Comparison of ENCODE assay signal across 25 cellular contexts in genomic region chr1:43027977-43028376, GRCh38.
DNase-seq lines count a peak whose midpoint lies in the region; ATAC-seq, FAIRE-seq and TF ChIP-seq lines count a peak whose summit lies in the region.
"Had no signal": no experiment of that assay in that cellular context is flagged by ENCODE, and none has a peak within 500 bp of the region (broad histone marks: within the 10 kb centered on the region; RNA-seq: fewer than 3 reads in every experiment).

No MANE protein-coding gene starts in this region.

- no peak overlapping the region for H3K23ac ChIP-seq in H1 (ENCODE audit: insufficient read length)

- TF ChIP-seq CTCF in HepG2 (CRISPR knock-in tag; IDR thresholded peaks at IDR 0.05) (no peak), right lobe of liver (IDR thresholded peaks at IDR 0.05) (no peak), H1 (IDR thresholded peaks at IDR 0.05; ENCODE audit: control extremely low read depth in 1 of 3, insufficient read depth in 1 of 3, low read depth in 1 of 3, low read length in 3 of 3) (no peak), neural crest cell (conservative IDR thresholded peaks at IDR 0.05) (no peak), foreskin fibroblast (IDR thresholded peaks at IDR 0.05; ENCODE audit: low read depth, low read length) (no peak)

- H3K56ac ChIP-seq in H1 (replicated peaks; ENCODE audit: insufficient read length, low read depth, low read length) = no peak overlapping the region

- H3K4me2 ChIP-seq in HepG2 (ENCODE audit: low read depth, low read length) = no peak overlapping the region
- H3K4me2 ChIP-seq in H1 (ENCODE audit: insufficient read depth in 1 of 2, low read depth in 2 of 2, low read length in 2 of 2) = no peak overlapping the region
- H3K4me2 ChIP-seq: BLaER1 treated with 17β-estradiol and CSF1 and Interleukin-3, amounts not matched to agents 10 nM and 100 nM had no signal

- H3K27me3 ChIP-seq in HepG2 (ENCODE audit: control insufficient read depth in 1 of 2, insufficient read depth in 2 of 2, low read length in 2 of 2) (no peaks in the 10 kb centered on the region), right lobe of liver (no peaks in the 10 kb centered on the region), H1 (replicated peaks in 1 of 4; ENCODE audit: control insufficient read depth in 3 of 4, extremely low read depth in 1 of 4, insufficient read depth in 3 of 4, low read length in 3 of 4) (no peaks in the 10 kb centered on the region)
- H3K27me3 ChIP-seq: BLaER1 treated with 17β-estradiol and CSF1 and Interleukin-3, amounts not matched to agents 10 nM and 100 nM; Peyer's patch had no signal

- H3K36me3 ChIP-seq in HepG2 (replicated peaks in 1 of 2; ENCODE audit: control insufficient read depth in 1 of 2, insufficient read depth in 2 of 2, low read length in 2 of 2) = no peaks in the 10 kb centered on the region
- H3K36me3 ChIP-seq in right lobe of liver = no peaks in the 10 kb centered on the region
- no peaks in the 10 kb centered on the region for H3K36me3 ChIP-seq in H1 (ENCODE audit: control insufficient read depth in 2 of 4, insufficient read depth in 4 of 4, low read length in 3 of 4)
- H3K36me3 ChIP-seq: BLaER1 treated with 17β-estradiol and CSF1 and Interleukin-3, amounts not matched to agents 10 nM and 100 nM; Peyer's patch had no signal

- H3K18ac ChIP-seq in H1 (ENCODE audit: extremely low read depth, low read length) = no peak overlapping the region

- TF ChIP-seq RAD21 in HepG2 (CRISPR knock-in tag; IDR thresholded peaks at IDR 0.05) (no peak), H1 (IDR thresholded peaks at IDR 0.05 in 1 of 2, conservative IDR thresholded peaks at IDR 0.05 in 1 of 2; ENCODE audit: low read depth in 2 of 2, low read length in 2 of 2) (no peak)

- peak overlapping the region; percentile 58 for H3K27ac Mint-ChIP-seq in neural crest cell (ENCODE audit: unreplicated experiment)
- H3K27ac Mint-ChIP-seq: CD4-positive, alpha-beta memory T cell had no signal

- intact Hi-C loops in HepG2 (cut with micrococcal nuclease; ENCODE audit: unreplicated experiment) (no loop called here), right lobe of liver (cut with DNase I) (no loop called here)

- peak overlapping the region; percentile 3 for H4K91ac ChIP-seq in H1 (replicated peaks; ENCODE audit: insufficient read length, low read length)

- no peak overlapping the region for H3K9ac ChIP-seq in HepG2 (ENCODE audit: insufficient read depth, low read depth, low read length)
- 0 out of 7 replicates have a peak overlapping the region, but pooled peaks of 1 of the 4 experiments have one; percentile 18 for H3K9ac ChIP-seq in H1 (replicated peaks in 1 of 4; ENCODE audit: extremely low read depth in 1 of 4, low read depth in 3 of 4, low read length in 3 of 4)
- H3K9ac ChIP-seq: BLaER1 treated with 17β-estradiol and CSF1 and Interleukin-3, amounts not matched to agents 10 nM and 100 nM had no signal

- no peak overlapping the region for H4K5ac ChIP-seq in H1 (ENCODE audit: insufficient read length, low read depth, low read length)

- POLR2A ChIA-PET in HepG2 (lab: Yijun Ruan, JAX) (no interaction called here), H1 (lab: Charles Lee; ENCODE audit: partially characterized antibody) (interaction anchor here (1.1 kb wide), 1 partner anchor 14 kb away, joined by 3 read pairs; no protein-coding TSS in a partner anchor)

- H3K36me3 Mint-ChIP-seq in neural crest cell (ENCODE audit: low read depth) = no peaks in the 10 kb centered on the region
- H3K36me3 Mint-ChIP-seq: CD4-positive, alpha-beta memory T cell; IgD-negative memory B cell had no signal

- CTCF ChIA-PET in HepG2 (lab: Yijun Ruan, JAX; ENCODE audit: low intra/inter-chr PET ratio, low total read pairs) = no interaction called here
- CTCF ChIA-PET in H1 (lab: Charles Lee; ENCODE audit: partially characterized antibody) = interaction anchor here (0.9 to 1.4 kb wide), 3 partner anchors 46 to 113 kb away, joined by 3 to 4 read pairs (median 3); no protein-coding TSS in a partner anchor

- no peaks in the 10 kb centered on the region for H3K27me3 Mint-ChIP-seq in neural crest cell (ENCODE audit: low read depth)
- H3K27me3 Mint-ChIP-seq: CD4-positive, alpha-beta memory T cell; IgD-negative memory B cell had no signal

- H2AFZ ChIP-seq in HepG2 (ENCODE audit: low read length) (no peak overlapping the region), H1 (ENCODE audit: low read length) (0 out of 2 replicates have a peak overlapping the region, but pooled peaks have one; percentile 67)

- H3K14ac ChIP-seq in H1 (ENCODE audit: insufficient read length) = no peak overlapping the region

- ATAC-seq in HepG2 (no peak), right lobe of liver (no peak)
- ATAC-seq: GM12878, HCT116 had no signal

- H3K27ac ChIP-seq in HepG2 (ENCODE audit: extremely low read length, insufficient read depth, low read length) = no peak overlapping the region
- H3K27ac ChIP-seq in right lobe of liver = no peak overlapping the region
- H3K27ac ChIP-seq in H1 (ENCODE audit: low read depth, low read length) = no peak overlapping the region
- H3K27ac ChIP-seq: BLaER1 treated with 17β-estradiol and CSF1 and Interleukin-3, amounts not matched to agents 10 nM and 100 nM; HL-60; Peyer's patch had no signal

- no peaks in the 10 kb centered on the region for H3K9me3 Mint-ChIP-seq in neural crest cell
- H3K9me3 Mint-ChIP-seq: CD4-positive, alpha-beta memory T cell; IgD-negative memory B cell had no signal

- no peak overlapping the region for H3K4me3 Mint-ChIP-seq in neural crest cell
- H3K4me3 Mint-ChIP-seq: CD4-positive, alpha-beta memory T cell; IgD-negative memory B cell had no signal

- H2BK15ac ChIP-seq in H1 (ENCODE audit: low read length) = no peak overlapping the region

- no peak overlapping the region for H2BK5ac ChIP-seq in H1 (ENCODE audit: low read depth, low read length)

- H2AK5ac ChIP-seq in H1 (ENCODE audit: low read depth, low read length) = no peak overlapping the region

- no peaks in the 10 kb centered on the region; the same call in 1 of the 2 replicates for H3K23me2 ChIP-seq in H1 (ENCODE audit: low read depth, low read length)

- H2BK20ac ChIP-seq in H1 (ENCODE audit: low read length) = no peak overlapping the region

- no peak overlapping the region for H3K4ac ChIP-seq in H1 (replicated peaks; ENCODE audit: insufficient read length, low read depth, low read length)

- no peak overlapping the region for H4K8ac ChIP-seq in H1 (ENCODE audit: extremely low read depth, insufficient read depth, low read length)

- H3K4me1 ChIP-seq in HepG2 (ENCODE audit: insufficient read depth, low read length) (peaks cover 27% of the 10 kb centered on the region), right lobe of liver (no peaks in the 10 kb centered on the region), H1 (replicated peaks in 1 of 4; ENCODE audit: control insufficient read depth in 3 of 4, insufficient read depth in 4 of 4, low read length in 3 of 4) (no peaks in the 10 kb centered on the region; a peak in 1 of 7 replicates)
- H3K4me1 ChIP-seq: BLaER1 treated with 17β-estradiol and CSF1 and Interleukin-3, amounts not matched to agents 10 nM and 100 nM; Peyer's patch had no signal

- H3K9me3 ChIP-seq in HepG2 (ENCODE audit: low read length) (no peaks in the 10 kb centered on the region), right lobe of liver (no peaks in the 10 kb centered on the region), H1 (ENCODE audit: insufficient read depth in 2 of 2, low read depth in 1 of 2, low read length in 1 of 2) (no peaks in the 10 kb centered on the region)
- H3K9me3 ChIP-seq: BLaER1 treated with 17β-estradiol and CSF1 and Interleukin-3, amounts not matched to agents 10 nM and 100 nM; Caco-2; Peyer's patch had no signal

- in situ Hi-C loops in HepG2 (cut with HindIII; ENCODE audit: extremely low pct_ligation_motif_present, low pct_unique_long_range_greater_than_20kb) = no loop called here

- H3K4me1 Mint-ChIP-seq in neural crest cell = peaks cover 33% of the 10 kb centered on the region
- H3K4me1 Mint-ChIP-seq: CD4-positive, alpha-beta memory T cell; IgD-negative memory B cell had no signal

- no peak overlapping the region for H2BK120ac ChIP-seq in H1 (replicated peaks; ENCODE audit: low read depth, low read length)

- FAIRE-seq in HepG2 (lab: Jason Lieb, UNC) = no peak
- no peak for FAIRE-seq in H1 (lab: Jason Lieb, UNC)
- FAIRE-seq: GM12878 had no signal

- WGBS in HepG2 (ENCODE audit: low lambda C conversion rate) = 83% methylated on average over 9 of the region's 9 CpGs
- WGBS in right lobe of liver (ENCODE audit: insufficient coverage, low coverage, low lambda C conversion rate, missing lambda C conversion rate) = 61% methylated on average over 9 of the region's 9 CpGs
- 91% methylated on average over 9 of the region's 9 CpGs; no CpG with 5 or more reads in 1 of the 2 experiments for WGBS in H1 (ENCODE audit: extremely low coverage in 1 of 2, insufficient coverage in 1 of 2, insufficient read length in 1 of 2, insufficient replicate concordance in 2 of 2, low coverage in 1 of 2, low lambda C conversion rate in 2 of 2, missing lambda C conversion rate in 1 of 2), 2 experiments

- H4K20me1 ChIP-seq in HepG2 (ENCODE audit: insufficient read depth, low read length) = no peaks in the 10 kb centered on the region
- no peaks in the 10 kb centered on the region for H4K20me1 ChIP-seq in H1 (replicated peaks in 1 of 2; ENCODE audit: control insufficient read depth in 1 of 2, insufficient read depth in 2 of 2, low read length in 2 of 2)
- H4K20me1 ChIP-seq: BLaER1 treated with 17β-estradiol and CSF1 and Interleukin-3, amounts not matched to agents 10 nM and 100 nM had no signal

- no TSS peak for BruUV-seq in HepG2 (replicated peaks; lab: Mats Ljungman, UMichigan)

- H3K4me3 ChIP-seq in HepG2 (replicated peaks in 1 of 3; ENCODE audit: insufficient read depth in 1 of 3, low read depth in 2 of 3, low read length in 3 of 3) (no peak overlapping the region), right lobe of liver (no peak overlapping the region), H1 (ENCODE audit: extremely low read depth in 1 of 4, insufficient read depth in 2 of 4, low read depth in 3 of 4, low read length in 4 of 4) (no peak overlapping the region), foreskin fibroblast (ENCODE audit: low read depth in 1 of 2, low read length in 2 of 2) (no peak overlapping the region)
- H3K4me3 ChIP-seq: BLaER1 treated with 17β-estradiol and CSF1 and Interleukin-3, amounts not matched to agents 10 nM and 100 nM; GM12878; Peyer's patch had no signal

- TF ChIP-seq POLR2A in HepG2 (IDR thresholded peaks at IDR 0.05; ENCODE audit: insufficient read depth in 1 of 2, low read depth in 2 of 2, low read length in 2 of 2) (no peak), right lobe of liver (IDR thresholded peaks at IDR 0.05) (no peak), H1 (IDR thresholded peaks at IDR 0.05; ENCODE audit: control extremely low read depth in 1 of 2, low read depth in 2 of 2, low read length in 2 of 2) (no peak)

- H3K79me2 ChIP-seq in HepG2 (ENCODE audit: insufficient read depth, low read length) (no peaks in the 10 kb centered on the region), H1 (ENCODE audit: control insufficient read depth in 1 of 2, insufficient read depth in 2 of 2, low read length in 2 of 2) (no peaks in the 10 kb centered on the region)

- H3K79me1 ChIP-seq in H1 (ENCODE audit: low read depth, low read length) = no peaks in the 10 kb centered on the region

- 0 out of 2 replicates have a peak overlapping the region, but pooled peaks have one; percentile 50 for H2BK12ac ChIP-seq in H1 (ENCODE audit: low read depth, low read length)

- DNase-seq in HepG2 (ENCODE audit: low spot score) (no peak), right lobe of liver (no peak), H1 (ENCODE audit: low read depth in 1 of 2, low spot score in 2 of 2) (no peak), neural crest cell (ENCODE audit: low read depth, low spot score) (no peak), foreskin fibroblast (no peak)
- DNase-seq in effector CD8-positive, alpha-beta T cell (lab: John Stamatoyannopoulos, UW) = no peak
- DNase-seq in stimulated activated naive CD4-positive, alpha-beta T cell (lab: John Stamatoyannopoulos, UW) = no peak
- DNase-seq: 8988T; Caco-2; CD4-positive, alpha-beta memory T cell; DMS 273 treated with DMSO at 0.1 percent for 48 hours; DND-41; GOT3; Kasumi-1; NCI-H1105; NCI-H2081; NCI-H2171; NCI-H345; NCI-H524 treated with DMSO at 0.1 percent for 48 hours; Peyer's patch had no signal

- no peak for TF ChIP-seq EP300 in HepG2 (IDR thresholded peaks at IDR 0.05; ENCODE audit: low read depth in 2 of 2, low read length in 2 of 2)
- no peak for TF ChIP-seq EP300 in HepG2 (CRISPR knock-in tag; IDR thresholded peaks at IDR 0.05; ENCODE audit: borderline replicate concordance)
- no peak for TF ChIP-seq EP300 in H1 (IDR thresholded peaks at IDR 0.05; ENCODE audit: borderline replicate concordance in 1 of 2, low read depth in 2 of 2, low read length in 2 of 2)

Comparison
In these comparisons a context has a peak if more than half of its experiments do, and no peak if none do; other contexts are left out.
1. Of the 41 proteins assayed by ChIP-seq in both HepG2 and H1: peak only in HepG2: CEBPB; only in H1: none; in both: none; in neither: 40.